In genomic region chr7:63925626-63926460, GRCh38 we compare ENCODE assay signal across 8 cellular contexts.
A peak's percentile ranks its signal among the peaks of the same experiment; 100 is the strongest.
DNase-seq lines count a peak whose midpoint lies in the region; ATAC-seq, FAIRE-seq and TF ChIP-seq lines count a peak whose summit lies in the region.

No MANE protein-coding gene starts in this region.

- H3K4me1 ChIP-seq in BLaER1 treated with 17β-estradiol and CSF1 and Interleukin-3, amounts not matched to agents 10 nM and 100 nM: peaks cover 10 to 23% (median 17%) of the 10 kb centered on the region in 10 experiments; a peak in 19 of 20 replicates
- H3K4me1 ChIP-seq in mucosa of descending colon (ENCODE audit: low read depth): no peaks in the 10 kb centered on the region

- no peak for FAIRE-seq in GM19239 (lab: Jason Lieb, UNC)

- H3K4me2 ChIP-seq in BLaER1 treated with 17β-estradiol and CSF1 and Interleukin-3, amounts not matched to agents 10 nM and 100 nM: peak overlapping the region; percentile 77 to 98 (median 91)

- H3K4me3 ChIP-seq in BLaER1 treated with 17β-estradiol and CSF1 and Interleukin-3, amounts not matched to agents 10 nM and 100 nM: peak overlapping the region; percentile 67 to 80 (median 74)
- H3K4me3 ChIP-seq in HL-60 (replicated peaks; ENCODE audit: insufficient read depth, low read length): peak overlapping the region; percentile 28
- H3K4me3 ChIP-seq in mucosa of descending colon: peak overlapping the region; percentile 29

- peak; percentile 38 to 91 for DNase-seq in HL-60 (ENCODE audit: low read depth in 1 of 2, low spot score in 1 of 2)
- DNase-seq in activated CD4-positive, alpha-beta T cell treated with anti-CD3 and anti-CD28 coated beads for 1 hour: peak; percentile 86
- peak; percentile 11 to 46 for DNase-seq in cerebellar nuclear complex (lab: John Stamatoyannopoulos, UW)
- DNase-seq in mucosa of descending colon: peak; percentile 93
- peak; percentile 70 for DNase-seq in stimulated activated CD8-positive, alpha-beta memory T cell treated with anti-CD3 and anti-CD28 coated beads, Interleukin-7, amount 100 ng/mL, for 24 hours (ENCODE audit: low read depth)
- DNase-seq in GM19239 (ENCODE audit: insufficient read length, low spot score): no peak
- DNase-seq in NCI-H345 (lab: John Stamatoyannopoulos, UW): no peak

- no peak for TF ChIP-seq CTCF in HL-60 (IDR thresholded peaks at IDR 0.05; ENCODE audit: insufficient read depth, low read length)
- no peak for TF ChIP-seq CTCF in mucosa of descending colon (IDR thresholded peaks at IDR 0.05)

- H3K36me3 ChIP-seq in BLaER1 treated with 17β-estradiol and CSF1 and Interleukin-3, amounts not matched to agents 10 nM and 100 nM: peaks cover 7 to 24% (median 19%) of the 10 kb centered on the region in 11 experiments; a peak in 18 of 22 replicates
- no peaks in the 10 kb centered on the region for H3K36me3 ChIP-seq in mucosa of descending colon (ENCODE audit: low read depth)

- H3K9ac ChIP-seq in BLaER1 treated with 17β-estradiol and CSF1 and Interleukin-3, amounts not matched to agents 10 nM and 100 nM: peak overlapping the region; percentile 84 to 97 (median 93)

- peaks cover 36 to 52% (median 44%) of the 10 kb centered on the region in 11 experiments for H3K9me3 ChIP-seq in BLaER1 treated with 17β-estradiol and CSF1 and Interleukin-3, amounts not matched to agents 10 nM and 100 nM (replicated peaks in 1 of 11)
- H3K9me3 ChIP-seq in mucosa of descending colon: peaks cover 13% of the 10 kb centered on the region

- no peaks in the 10 kb centered on the region for H4K20me1 ChIP-seq in BLaER1 treated with 17β-estradiol and CSF1 and Interleukin-3, amounts not matched to agents 10 nM and 100 nM

- H3K27me3 ChIP-seq in BLaER1 treated with 17β-estradiol and CSF1 and Interleukin-3, amounts not matched to agents 10 nM and 100 nM: no peaks in the 10 kb centered on the region
- H3K27me3 ChIP-seq in HL-60 (ENCODE audit: insufficient read depth, poor library complexity, severe bottlenecking): no peaks in the 10 kb centered on the region

- ATAC-seq in mucosa of descending colon: peak; percentile 98

- H3K27ac ChIP-seq in BLaER1 treated with 17β-estradiol and CSF1 and Interleukin-3, amounts not matched to agents 10 nM and 100 nM: peak overlapping the region; percentile 93 to 99 (median 97)
- H3K27ac ChIP-seq in HL-60 (replicated peaks): peak overlapping the region; percentile 95

- intact Hi-C loops in mucosa of descending colon (cut with DNase I, micrococcal nuclease): no loop called here

Comparison
In these comparisons a context has a peak if more than half of its experiments do, and no peak if none do; other contexts are left out.
1. DNase-seq: peak in HL-60 (2 of 2), activated CD4-positive, alpha-beta T cell treated with anti-CD3 and anti-CD28 coated beads for 1 hour (single experiment), cerebellar nuclear complex (2 of 2), mucosa of descending colon (3 of 3) and stimulated activated CD8-positive, alpha-beta memory T cell treated with anti-CD3 and anti-CD28 coated beads, Interleukin-7, amount 100 ng/mL, for 24 hours (single experiment); none in GM19239 (single experiment) and NCI-H345 (single experiment).
2. Peak in every context shown above with its lines, with median percentiles within 50 percentile points of each other: H3K4me3 ChIP-seq.